Comparison of ENCODE assay signal across 17 cellular contexts in genomic region chr4:132065940-132066495, GRCh38.
A peak's percentile ranks its signal among the peaks of the same experiment; 100 is the strongest.
DNase-seq lines count a peak whose midpoint lies in the region; TF ChIP-seq lines count a peak whose summit lies in the region.
"Had no signal": no experiment of that assay in that cellular context is flagged by ENCODE, and none has a peak within 500 bp of the region (broad histone marks: within the 10 kb centered on the region; RNA-seq: fewer than 3 reads in every experiment).

No MANE protein-coding gene starts in this region.

- no peak for TF ChIP-seq CTCF in BJ (IDR thresholded peaks at IDR 0.05; ENCODE audit: insufficient read depth, low read depth, low read length)
- no peak for TF ChIP-seq CTCF in astrocyte of the spinal cord (IDR thresholded peaks at IDR 0.05; ENCODE audit: low read depth, low read length)
- TF ChIP-seq CTCF in foreskin fibroblast (IDR thresholded peaks at IDR 0.05; ENCODE audit: low read depth, low read length) = no peak

- no peaks in the 10 kb centered on the region for H3K36me3 ChIP-seq in BJ (ENCODE audit: control insufficient read depth, insufficient read depth, low read length)
- H3K36me3 ChIP-seq: heart left ventricle, lower lobe of right lung, neutrophil, suprapubic skin had no signal

- H3K4me3 ChIP-seq in BJ (ENCODE audit: low read depth, low read length) (no peak overlapping the region), astrocyte of the spinal cord (ENCODE audit: low read depth, low read length) (no peak overlapping the region), foreskin fibroblast (ENCODE audit: low read depth in 1 of 2, low read length in 2 of 2) (no peak overlapping the region)
- H3K4me3 ChIP-seq: heart left ventricle, lower lobe of right lung, suprapubic skin had no signal

- peak; percentile 0 for DNase-seq in BJ (ENCODE audit: low read depth)
- peak; percentile 2 for DNase-seq in HT1080 (ENCODE audit: low read depth)
- peak; percentile 8 for DNase-seq in astrocyte of the spinal cord (ENCODE audit: low read depth, low spot score)
- peak; percentile 27 to 52 for DNase-seq in foreskin fibroblast
- DNase-seq in CD1c-positive myeloid dendritic cell (ENCODE audit: extremely low spot score) = no peak
- no peak for DNase-seq in iPS-NIHi11 (ENCODE audit: low spot score)
- DNase-seq in amniotic stem cell (lab: John Stamatoyannopoulos, UW) = no peak
- DNase-seq in NOMO-1 treated with DMSO at 0.1 percent for 48 hours (lab: John Stamatoyannopoulos, UW; ENCODE audit: unreplicated experiment) = no peak
- DNase-seq: activated naive CD8-positive, alpha-beta T cell treated with anti-CD3 and anti-CD28 coated beads for 36 hours; DMS79; heart left ventricle; lower lobe of right lung; NCI-H187; retina; T1000 had no signal

- in situ Hi-C loops in astrocyte of the spinal cord (cut with HindIII; ENCODE audit: low sequenced_read_pairs) = no loop called here

- H3K27me3 ChIP-seq in BJ (ENCODE audit: control insufficient read depth, insufficient read depth, low read length) = no peaks in the 10 kb centered on the region
- H3K27me3 ChIP-seq: heart left ventricle, neutrophil, suprapubic skin had no signal

- POLR2A ChIA-PET in BJ (lab: Charles Lee) = no interaction called here

- CTCF ChIA-PET in BJ (lab: Yijun Ruan, JAX) = no interaction called here

Comparison
In these comparisons a context has a peak if more than half of its experiments do, and no peak if none do; other contexts are left out.
1. DNase-seq: peak in BJ (single experiment), HT1080 (single experiment), astrocyte of the spinal cord (single experiment) and foreskin fibroblast (2 of 2); none in CD1c-positive myeloid dendritic cell (single experiment), iPS-NIHi11 (single experiment), amniotic stem cell (single experiment) and NOMO-1 treated with DMSO at 0.1 percent for 48 hours (single experiment).